In the genomic region with DNA sequence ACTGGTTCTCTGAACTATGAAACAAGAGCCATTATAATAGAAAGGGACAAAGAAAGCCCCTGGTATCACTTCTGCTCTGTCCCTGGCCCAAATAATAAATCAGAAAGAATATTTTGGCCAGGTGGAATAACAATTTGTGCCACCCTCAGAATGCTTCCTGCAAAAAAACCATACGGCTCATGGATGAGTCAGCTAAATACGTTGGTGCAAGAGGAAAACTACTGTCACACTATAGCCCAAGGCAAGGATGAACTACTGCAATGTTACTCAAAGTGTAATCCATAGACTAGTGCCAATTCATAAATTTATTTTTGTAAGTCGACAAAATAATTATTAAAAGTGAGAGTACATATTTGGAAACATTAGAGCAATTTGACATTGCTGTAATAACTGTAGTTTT, we compare ENCODE assay signal across 2 cellular contexts.
TF ChIP-seq lines count a peak whose summit lies in the region.

No MANE protein-coding gene starts in this region.

TF ChIP-seq in SK-N-SH, 30 proteins besides CTCF, POLR2A, EP300 and RAD21:
- TF ChIP-seq SIN3A (IDR thresholded peaks at IDR 0.05; ENCODE audit: borderline replicate concordance, low read depth, low read length) (no peak), FOSL2 (IDR thresholded peaks at IDR 0.05; ENCODE audit: borderline replicate concordance, low read depth) (peak; percentile 8; the same call in 1 of the 2 replicates)

TF ChIP-seq in SK-N-SH treated with all-trans-retinoic acid at 6 μM for 48 hours, 23 proteins besides CTCF, POLR2A, EP300 and RAD21:
- TF ChIP-seq TSHZ2 (CRISPR knock-in tag; IDR thresholded peaks at IDR 0.05) (no peak), BACH2 (CRISPR knock-in tag; IDR thresholded peaks at IDR 0.05; ENCODE audit: borderline replicate concordance) (no peak), ZNF70 (CRISPR knock-in tag; IDR thresholded peaks at IDR 0.05) (no peak), SNAI2 (CRISPR knock-in tag; IDR thresholded peaks at IDR 0.05) (no peak), CREB5 (CRISPR knock-in tag; IDR thresholded peaks at IDR 0.05; ENCODE audit: low read depth) (no peak), OSR1 (CRISPR knock-in tag; IDR thresholded peaks at IDR 0.05) (no peak), RARB (CRISPR knock-in tag; IDR thresholded peaks at IDR 0.05) (no peak), ZFP30 (CRISPR knock-in tag; IDR thresholded peaks at IDR 0.05) (no peak), ESRRG (CRISPR knock-in tag; IDR thresholded peaks at IDR 0.05) (no peak), ZNF565 (CRISPR knock-in tag; conservative IDR thresholded peaks at IDR 0.05; ENCODE audit: low read depth) (no peak), ZNF8 (CRISPR knock-in tag; IDR thresholded peaks at IDR 0.05) (no peak), TOX (CRISPR knock-in tag; IDR thresholded peaks at IDR 0.05; ENCODE audit: borderline replicate concordance) (no peak), ZFP3 (CRISPR knock-in tag; IDR thresholded peaks at IDR 0.05) (no peak), GLIS3 (CRISPR knock-in tag; IDR thresholded peaks at IDR 0.05) (no peak), POU6F1 (CRISPR knock-in tag; IDR thresholded peaks at IDR 0.05; ENCODE audit: borderline replicate concordance, low read depth) (no peak), ZC3H10 (CRISPR knock-in tag; IDR thresholded peaks at IDR 0.05) (no peak), CSRNP3 (CRISPR knock-in tag; IDR thresholded peaks at IDR 0.05) (no peak), CSDC2 (CRISPR knock-in tag; IDR thresholded peaks at IDR 0.05) (no peak)
- TF ChIP-seq, protein P1, sequence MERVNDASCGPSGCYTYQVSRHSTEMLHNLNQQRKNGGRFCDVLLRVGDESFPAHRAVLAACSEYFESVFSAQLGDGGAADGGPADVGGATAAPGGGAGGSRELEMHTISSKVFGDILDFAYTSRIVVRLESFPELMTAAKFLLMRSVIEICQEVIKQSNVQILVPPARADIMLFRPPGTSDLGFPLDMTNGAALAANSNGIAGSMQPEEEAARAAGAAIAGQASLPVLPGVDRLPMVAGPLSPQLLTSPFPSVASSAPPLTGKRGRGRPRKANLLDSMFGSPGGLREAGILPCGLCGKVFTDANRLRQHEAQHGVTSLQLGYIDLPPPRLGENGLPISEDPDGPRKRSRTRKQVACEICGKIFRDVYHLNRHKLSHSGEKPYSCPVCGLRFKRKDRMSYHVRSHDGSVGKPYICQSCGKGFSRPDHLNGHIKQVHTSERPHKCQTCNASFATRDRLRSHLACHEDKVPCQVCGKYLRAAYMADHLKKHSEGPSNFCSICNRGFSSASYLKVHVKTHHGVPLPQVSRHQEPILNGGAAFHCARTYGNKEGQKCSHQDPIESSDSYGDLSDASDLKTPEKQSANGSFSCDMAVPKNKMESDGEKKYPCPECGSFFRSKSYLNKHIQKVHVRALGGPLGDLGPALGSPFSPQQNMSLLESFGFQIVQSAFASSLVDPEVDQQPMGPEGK (CRISPR knock-in tag; IDR thresholded peaks at IDR 0.05; ENCODE audit: borderline replicate concordance): no peak
TF ChIP-seq in SK-N-SH treated with all-trans-retinoic acid at 6 μM for 48 hours: peak in this region for 0.
